ENCODE assay signal across 1 cellular context in the genomic region with DNA sequence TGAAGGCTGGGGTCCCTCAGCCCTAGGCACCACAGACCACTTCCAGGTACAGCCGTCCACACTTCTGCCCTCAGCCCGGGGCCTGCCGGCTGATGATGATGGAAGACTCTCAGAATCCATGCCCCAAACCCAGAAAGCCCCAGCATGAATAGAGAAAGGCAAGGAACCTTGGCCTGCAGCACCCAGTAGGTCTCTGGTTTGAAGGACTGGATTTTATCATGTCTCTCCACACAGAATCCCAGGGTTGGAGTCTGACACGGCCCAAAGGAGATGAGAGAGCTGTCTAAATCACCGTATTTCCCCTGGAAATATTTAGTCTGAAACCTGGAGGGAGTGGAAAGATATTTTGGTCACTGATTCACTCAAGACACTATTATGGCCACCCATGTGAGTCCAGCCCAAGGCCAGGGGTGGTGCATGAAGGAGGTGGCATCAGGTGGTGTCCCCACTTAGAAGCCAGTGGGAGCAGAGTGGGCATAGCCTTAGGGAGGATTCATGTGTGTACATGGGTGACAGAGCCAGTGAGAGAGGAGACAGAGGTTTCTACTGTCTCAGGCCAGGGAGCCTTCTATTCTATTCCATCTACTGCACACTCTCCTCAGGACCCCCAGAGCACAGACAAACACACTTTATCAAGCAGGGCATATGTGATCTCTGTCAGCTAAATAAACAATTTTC.
TF ChIP-seq lines count a peak whose summit lies in the region.

No MANE protein-coding gene starts in this region.

TF ChIP-seq in K562, 482 proteins besides CTCF, POLR2A, EP300 and RAD21 (continued from another document):
- TF ChIP-seq, protein P1, sequence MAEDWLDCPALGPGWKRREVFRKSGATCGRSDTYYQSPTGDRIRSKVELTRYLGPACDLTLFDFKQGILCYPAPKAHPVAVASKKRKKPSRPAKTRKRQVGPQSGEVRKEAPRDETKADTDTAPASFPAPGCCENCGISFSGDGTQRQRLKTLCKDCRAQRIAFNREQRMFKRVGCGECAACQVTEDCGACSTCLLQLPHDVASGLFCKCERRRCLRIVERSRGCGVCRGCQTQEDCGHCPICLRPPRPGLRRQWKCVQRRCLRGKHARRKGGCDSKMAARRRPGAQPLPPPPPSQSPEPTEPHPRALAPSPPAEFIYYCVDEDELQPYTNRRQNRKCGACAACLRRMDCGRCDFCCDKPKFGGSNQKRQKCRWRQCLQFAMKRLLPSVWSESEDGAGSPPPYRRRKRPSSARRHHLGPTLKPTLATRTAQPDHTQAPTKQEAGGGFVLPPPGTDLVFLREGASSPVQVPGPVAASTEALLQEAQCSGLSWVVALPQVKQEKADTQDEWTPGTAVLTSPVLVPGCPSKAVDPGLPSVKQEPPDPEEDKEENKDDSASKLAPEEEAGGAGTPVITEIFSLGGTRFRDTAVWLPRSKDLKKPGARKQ (CRISPR knock-in tag; IDR thresholded peaks at IDR 0.05), result no peak
- TF ChIP-seq, protein P2, sequence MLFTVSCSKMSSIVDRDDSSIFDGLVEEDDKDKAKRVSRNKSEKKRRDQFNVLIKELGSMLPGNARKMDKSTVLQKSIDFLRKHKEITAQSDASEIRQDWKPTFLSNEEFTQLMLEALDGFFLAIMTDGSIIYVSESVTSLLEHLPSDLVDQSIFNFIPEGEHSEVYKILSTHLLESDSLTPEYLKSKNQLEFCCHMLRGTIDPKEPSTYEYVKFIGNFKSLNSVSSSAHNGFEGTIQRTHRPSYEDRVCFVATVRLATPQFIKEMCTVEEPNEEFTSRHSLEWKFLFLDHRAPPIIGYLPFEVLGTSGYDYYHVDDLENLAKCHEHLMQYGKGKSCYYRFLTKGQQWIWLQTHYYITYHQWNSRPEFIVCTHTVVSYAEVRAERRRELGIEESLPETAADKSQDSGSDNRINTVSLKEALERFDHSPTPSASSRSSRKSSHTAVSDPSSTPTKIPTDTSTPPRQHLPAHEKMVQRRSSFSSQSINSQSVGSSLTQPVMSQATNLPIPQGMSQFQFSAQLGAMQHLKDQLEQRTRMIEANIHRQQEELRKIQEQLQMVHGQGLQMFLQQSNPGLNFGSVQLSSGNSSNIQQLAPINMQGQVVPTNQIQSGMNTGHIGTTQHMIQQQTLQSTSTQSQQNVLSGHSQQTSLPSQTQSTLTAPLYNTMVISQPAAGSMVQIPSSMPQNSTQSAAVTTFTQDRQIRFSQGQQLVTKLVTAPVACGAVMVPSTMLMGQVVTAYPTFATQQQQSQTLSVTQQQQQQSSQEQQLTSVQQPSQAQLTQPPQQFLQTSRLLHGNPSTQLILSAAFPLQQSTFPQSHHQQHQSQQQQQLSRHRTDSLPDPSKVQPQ (CRISPR knock-in tag; IDR thresholded peaks at IDR 0.05; ENCODE audit: borderline replicate concordance), result no peak
- TF ChIP-seq GTF2F1 (IDR thresholded peaks at IDR 0.05; ENCODE audit: low read depth, low read length) (no peak), ZNF174 (CRISPR knock-in tag; IDR thresholded peaks at IDR 0.05) (no peak), ZNF3 (CRISPR knock-in tag; IDR thresholded peaks at IDR 0.05) (no peak), PHTF2 (CRISPR knock-in tag; IDR thresholded peaks at IDR 0.05) (no peak), DPF2 (IDR thresholded peaks at IDR 0.05) (no peak), ZNF121 (CRISPR knock-in tag; conservative IDR thresholded peaks at IDR 0.05) (no peak), THRAP3 (IDR thresholded peaks at IDR 0.05; ENCODE audit: borderline replicate concordance) (no peak), CBX3 (IDR thresholded peaks at IDR 0.05; ENCODE audit: borderline replicate concordance in 1 of 2, low read length in 2 of 2) (no peak), BHLHE40 (IDR thresholded peaks at IDR 0.05; ENCODE audit: low read length) (no peak), KDM2B (CRISPR knock-in tag; IDR thresholded peaks at IDR 0.05) (no peak), ZNF134 (CRISPR knock-in tag; conservative IDR thresholded peaks at IDR 0.05) (no peak), ZC3H4 (CRISPR knock-in tag; IDR thresholded peaks at IDR 0.05; ENCODE audit: borderline replicate concordance) (0 out of 2 replicates have a peak, but pooled peaks have one; percentile 64), POLR2AphosphoS2 (IDR thresholded peaks at IDR 0.05; ENCODE audit: low read length) (no peak), TBL1XR1 (IDR thresholded peaks at IDR 0.05; ENCODE audit: low read length in 2 of 2) (no peak), FIP1L1 (IDR thresholded peaks at IDR 0.05; ENCODE audit: low read depth, low read length, poor library complexity, severe bottlenecking) (no peak), CBX1 (IDR thresholded peaks at IDR 0.05; ENCODE audit: low read depth) (no peak), SMARCA5 (IDR thresholded peaks at IDR 0.05) (no peak), SPI1 (IDR thresholded peaks at IDR 0.05; ENCODE audit: borderline replicate concordance, low read depth, low read length) (no peak), CHD2 (IDR thresholded peaks at IDR 0.05; ENCODE audit: low read depth, low read length) (peak; percentile 37; the same call in 1 of the 2 replicates), SMAD4 (CRISPR knock-in tag; conservative IDR thresholded peaks at IDR 0.05) (no peak), HMGN3 (IDR thresholded peaks at IDR 0.05; ENCODE audit: borderline replicate concordance, extremely low read depth, insufficient read length, low read depth, low read length) (no peak)
- TF ChIP-seq, protein P3, sequence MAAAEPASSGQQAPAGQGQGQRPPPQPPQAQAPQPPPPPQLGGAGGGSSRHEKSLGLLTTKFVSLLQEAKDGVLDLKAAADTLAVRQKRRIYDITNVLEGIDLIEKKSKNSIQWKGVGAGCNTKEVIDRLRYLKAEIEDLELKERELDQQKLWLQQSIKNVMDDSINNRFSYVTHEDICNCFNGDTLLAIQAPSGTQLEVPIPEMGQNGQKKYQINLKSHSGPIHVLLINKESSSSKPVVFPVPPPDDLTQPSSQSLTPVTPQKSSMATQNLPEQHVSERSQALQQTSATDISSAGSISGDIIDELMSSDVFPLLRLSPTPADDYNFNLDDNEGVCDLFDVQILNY (CRISPR knock-in tag; IDR thresholded peaks at IDR 0.05), result no peak
